In the genomic region with DNA sequence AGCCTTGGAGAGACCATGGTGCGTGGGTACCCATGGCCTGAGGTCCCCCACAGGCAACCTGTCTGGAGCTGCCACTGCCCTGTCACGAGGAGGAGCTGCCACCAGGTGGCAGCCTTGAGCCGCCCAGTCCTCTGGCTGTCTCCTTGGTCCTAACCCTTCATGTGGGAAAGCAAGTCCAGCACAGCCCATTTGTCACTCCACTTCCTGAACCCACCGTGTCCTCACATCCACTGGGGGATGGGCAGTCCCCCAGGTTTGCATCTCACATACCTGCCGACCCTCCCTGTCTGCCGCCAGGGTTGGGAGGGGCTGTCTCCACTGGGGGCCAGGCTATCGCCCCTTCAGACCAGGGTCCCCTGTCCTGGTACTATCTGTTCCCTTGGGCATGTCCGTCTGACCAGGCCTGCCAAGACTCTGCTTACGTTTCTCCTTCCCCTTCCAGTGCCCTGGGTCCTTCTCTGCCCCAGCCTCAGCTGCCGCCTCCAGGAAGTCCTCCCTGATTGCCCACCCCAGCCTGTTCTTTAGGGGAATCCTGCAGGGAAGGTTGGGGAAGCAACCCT, we compare ENCODE assay signal across 8 cellular contexts. TPM values are rescaled to one million over a fixed set of nuclear protein-coding genes. Genes with fewer than 3 reads are reported as not detected.
DNase-seq lines count a peak whose midpoint lies in the region; ATAC-seq and TF ChIP-seq lines count a peak whose summit lies in the region.

No MANE protein-coding gene starts in this region.

- no peak for ATAC-seq in HG03135 (IDR thresholded peaks at IDR 0.05; ENCODE audit: unreplicated experiment)

- H3K4me1 ChIP-seq in KMS-11 (ENCODE audit: low read depth, poor library complexity, severe bottlenecking) (peaks cover 12% of the 10 kb centered on the region), tibial artery (peaks cover 6 to 23% (median 13%) of the 10 kb centered on the region in 4 donors)

- peaks cover 14% of the 10 kb centered on the region for H3K27me3 Mint-ChIP-seq in activated T-helper 2 cell treated with anti-CD3 and anti-CD28 coated beads, Interferon-gamma antibody, Interleukin-2, Interleukin-4, amounts not matched to agents 10 μg/mL and 5 μg/mL and 100 μg/mL, durations not matched to agents 14 hours and 24 hours and 36 hours (ENCODE audit: low read depth)
- H3K27me3 Mint-ChIP-seq in neural crest cell (ENCODE audit: low read depth) = peaks cover 19% of the 10 kb centered on the region

- H3K4me1 Mint-ChIP-seq in activated T-helper 2 cell treated with anti-CD3 and anti-CD28 coated beads, Interferon-gamma antibody, Interleukin-2, Interleukin-4, amounts not matched to agents 10 μg/mL and 5 μg/mL and 100 μg/mL, durations not matched to agents 14 hours and 24 hours and 36 hours (ENCODE audit: low read depth) = peaks cover 12% of the 10 kb centered on the region
- peaks cover 20% of the 10 kb centered on the region for H3K4me1 Mint-ChIP-seq in neural crest cell

- no peaks in the 10 kb centered on the region for H3K36me3 ChIP-seq in KMS-11 (ENCODE audit: insufficient read depth)
- peaks cover 4 to 33% (median 12%) of the 10 kb centered on the region in 3 donors for H3K36me3 ChIP-seq in tibial artery

- intact Hi-C loops in activated T-helper 2 cell treated with anti-CD3 and anti-CD28 coated beads, Interferon-gamma antibody, Interleukin-2, Interleukin-4, amounts not matched to agents 10 μg/mL and 5 μg/mL and 100 μg/mL, durations not matched to agents 14 hours and 24 hours and 36 hours (cut with micrococcal nuclease) = loop anchor here (5.0 to 10.0 kb wide), 4 partner anchors 82 to 235 kb away; a partner anchor contains a TSS
- intact Hi-C loops in tibial artery (cut with DNase I; ENCODE audit: low total_unique reads) = loop anchor here (5.0 kb wide), 2 partner anchors 92 to 122 kb away; a partner anchor contains a TSS

- H3K36me3 Mint-ChIP-seq in activated T-helper 2 cell treated with anti-CD3 and anti-CD28 coated beads, Interferon-gamma antibody, Interleukin-2, Interleukin-4, amounts not matched to agents 10 μg/mL and 5 μg/mL and 100 μg/mL, durations not matched to agents 14 hours and 24 hours and 36 hours (ENCODE audit: low read depth) = peaks cover 34% of the 10 kb centered on the region
- H3K36me3 Mint-ChIP-seq in neural crest cell (ENCODE audit: low read depth) = peaks cover 3% of the 10 kb centered on the region

- no peaks in the 10 kb centered on the region for H3K9me3 Mint-ChIP-seq in activated T-helper 2 cell treated with anti-CD3 and anti-CD28 coated beads, Interferon-gamma antibody, Interleukin-2, Interleukin-4, amounts not matched to agents 10 μg/mL and 5 μg/mL and 100 μg/mL, durations not matched to agents 14 hours and 24 hours and 36 hours
- no peaks in the 10 kb centered on the region for H3K9me3 Mint-ChIP-seq in neural crest cell

- H3K79me2 ChIP-seq in KMS-11 (ENCODE audit: insufficient read depth, low read depth) = peaks cover 12% of the 10 kb centered on the region; the same call in 1 of the 2 replicates

- TF ChIP-seq CTCF in KMS-11 (conservative IDR thresholded peaks at IDR 0.05; ENCODE audit: low read depth, low read length) = peak; percentile 90
- peak; percentile 92 for TF ChIP-seq CTCF in neural crest cell (conservative IDR thresholded peaks at IDR 0.05)
- peak; percentile 90 to 96 for TF ChIP-seq CTCF in tibial artery (IDR thresholded peaks at IDR 0.05)

- H4K20me1 ChIP-seq in KMS-11 (ENCODE audit: insufficient read depth) = no peaks in the 10 kb centered on the region

- H3K4me3 ChIP-seq in KMS-11 (IDR thresholded peaks at IDR 0.05; ENCODE audit: insufficient read depth, low read depth, low read length) (no peak overlapping the region), tibial artery (no peak overlapping the region)

- H3K4me2 ChIP-seq in KMS-11 = no peak overlapping the region

- DNase-seq in DMS53 (lab: John Stamatoyannopoulos, UW) (peak; percentile 82), RKO (ENCODE audit: low spot score) (peak; percentile 83), fibroblast of peridontal ligament (ENCODE audit: extremely low read depth) (peak; percentile 81), neural crest cell (ENCODE audit: low read depth, low spot score) (peak; percentile 87), tibial artery (peak; percentile 71 to 89)
- peak; percentile 75 for DNase-seq in activated T-helper 2 cell treated with anti-CD3 and anti-CD28 coated beads, Interferon-gamma antibody, Interleukin-2, Interleukin-4, amounts not matched to agents 10 μg/mL and 5 μg/mL and 100 μg/mL, durations not matched to agents 14 hours and 24 hours and 36 hours (ENCODE audit: low spot score)

- no peak overlapping the region for H3K27ac Mint-ChIP-seq in activated T-helper 2 cell treated with anti-CD3 and anti-CD28 coated beads, Interferon-gamma antibody, Interleukin-2, Interleukin-4, amounts not matched to agents 10 μg/mL and 5 μg/mL and 100 μg/mL, durations not matched to agents 14 hours and 24 hours and 36 hours
- no peak overlapping the region for H3K27ac Mint-ChIP-seq in neural crest cell (ENCODE audit: unreplicated experiment)

- H3K4me3 Mint-ChIP-seq in activated T-helper 2 cell treated with anti-CD3 and anti-CD28 coated beads, Interferon-gamma antibody, Interleukin-2, Interleukin-4, amounts not matched to agents 10 μg/mL and 5 μg/mL and 100 μg/mL, durations not matched to agents 14 hours and 24 hours and 36 hours (ENCODE audit: low read depth) = peak overlapping the region; percentile 47
- peak overlapping the region; percentile 95 for H3K4me3 Mint-ChIP-seq in neural crest cell

- H3K9me3 ChIP-seq in tibial artery = no peaks in the 10 kb centered on the region

- no peak overlapping the region for H3K9ac ChIP-seq in KMS-11

- H3K27ac ChIP-seq in KMS-11 = no peak overlapping the region
- no peak overlapping the region for H3K27ac ChIP-seq in tibial artery

- H2AFZ ChIP-seq in KMS-11 (ENCODE audit: low read depth) = no peak overlapping the region

- H3K27me3 ChIP-seq in KMS-11 (ENCODE audit: insufficient read depth, low read depth) (peaks cover 20% of the 10 kb centered on the region), tibial artery (peaks cover 0 to 23% of the 10 kb centered on the region in 2 donors)

RNA-seq across cellular contexts. Expression of a gene that starts 4.5 kb away (rescaled TPM):
- 91.7 and 99.4 TPM in 2 replicates for total RNA-seq in activated T-helper 2 cell treated with anti-CD3 and anti-CD28 coated beads, Interferon-gamma antibody, Interleukin-2, Interleukin-4, amounts not matched to agents 10 μg/mL and 5 μg/mL and 100 μg/mL, durations not matched to agents 14 hours and 24 hours and 36 hours
- 33.3 and 36.6 TPM in 2 replicates for total RNA-seq in neural crest cell

RNA-seq across cellular contexts. Expression of a gene that starts 5.8 kb away (rescaled TPM):
- not detected in 2 replicates for total RNA-seq in activated T-helper 2 cell treated with anti-CD3 and anti-CD28 coated beads, Interferon-gamma antibody, Interleukin-2, Interleukin-4, amounts not matched to agents 10 μg/mL and 5 μg/mL and 100 μg/mL, durations not matched to agents 14 hours and 24 hours and 36 hours
- 28.0 and 31.0 TPM in 2 replicates for total RNA-seq in neural crest cell

RNA-seq across cellular contexts. Expression of a gene that starts 10.7 kb away (rescaled TPM):
- total RNA-seq in activated T-helper 2 cell treated with anti-CD3 and anti-CD28 coated beads, Interferon-gamma antibody, Interleukin-2, Interleukin-4, amounts not matched to agents 10 μg/mL and 5 μg/mL and 100 μg/mL, durations not matched to agents 14 hours and 24 hours and 36 hours = 214 and 226 TPM in 2 replicates
- 414 and 421 TPM in 2 replicates for total RNA-seq in neural crest cell

RNA-seq across cellular contexts. Expression of a gene that starts 31.5 kb away (rescaled TPM):
- total RNA-seq in activated T-helper 2 cell treated with anti-CD3 and anti-CD28 coated beads, Interferon-gamma antibody, Interleukin-2, Interleukin-4, amounts not matched to agents 10 μg/mL and 5 μg/mL and 100 μg/mL, durations not matched to agents 14 hours and 24 hours and 36 hours = 84.7 and 85.4 TPM in 2 replicates
- 177 and 187 TPM in 2 replicates for total RNA-seq in neural crest cell

RNA-seq across cellular contexts. Expression of a gene that starts 38.3 kb away (rescaled TPM):
- total RNA-seq in activated T-helper 2 cell treated with anti-CD3 and anti-CD28 coated beads, Interferon-gamma antibody, Interleukin-2, Interleukin-4, amounts not matched to agents 10 μg/mL and 5 μg/mL and 100 μg/mL, durations not matched to agents 14 hours and 24 hours and 36 hours = 233 and 240 TPM in 2 replicates
- 140 and 141 TPM in 2 replicates for total RNA-seq in neural crest cell

Comparison
In these comparisons a context has a peak if more than half of its experiments do, and no peak if none do; other contexts are left out.
1. RNA of a gene that starts 5.8 kb away (total RNA-seq): 28.0 to 31.0 TPM in neural crest cell; not detected in activated T-helper 2 cell treated with anti-CD3 and anti-CD28 coated beads, Interferon-gamma antibody, Interleukin-2, Interleukin-4, amounts not matched to agents 10 μg/mL and 5 μg/mL and 100 μg/mL, durations not matched to agents 14 hours and 24 hours and 36 hours; every median in the first group is over 10 times any median in the second.
2. Peak in every context shown above with its lines, with median percentiles within 50 percentile points of each other: DNase-seq and CTCF ChIP-seq.